8 cellular contexts compared by ENCODE assay signal in genomic region chr16:23148513-23149266, GRCh38. TPM values are rescaled to one million over a fixed set of nuclear protein-coding genes. Genes with fewer than 3 reads are reported as not detected.
DNase-seq lines count a peak whose midpoint lies in the region; ATAC-seq, FAIRE-seq and TF ChIP-seq lines count a peak whose summit lies in the region.

No MANE protein-coding gene starts in this region.

- H3K4me3 ChIP-seq in KMS-11 (IDR thresholded peaks at IDR 0.05; ENCODE audit: insufficient read depth, low read depth, low read length) (peak overlapping the region; percentile 47), WERI-Rb-1 (ENCODE audit: low read depth, low read length) (peak overlapping the region; percentile 68), bronchial epithelial cell (ENCODE audit: low read depth, low read length) (peak overlapping the region; percentile 72), kidney (ENCODE audit: low read length in 2 of 2) (peak overlapping the region; percentile 74 to 76)

- H3K36me3 ChIP-seq in KMS-11 (ENCODE audit: insufficient read depth) (no peaks in the 10 kb centered on the region), WERI-Rb-1 (peaks cover 7% of the 10 kb centered on the region), bronchial epithelial cell (ENCODE audit: control insufficient read depth, insufficient read depth, low read length) (no peaks in the 10 kb centered on the region), kidney (ENCODE audit: control insufficient read depth in 1 of 2, insufficient read depth in 2 of 2, low read length in 2 of 2) (no peaks in the 10 kb centered on the region)

- H3K4me1 ChIP-seq in KMS-11 (ENCODE audit: low read depth, poor library complexity, severe bottlenecking) (peaks cover 36% of the 10 kb centered on the region), kidney (ENCODE audit: control insufficient read depth in 1 of 2, insufficient read depth in 1 of 2, low read depth in 1 of 2, low read length in 2 of 2) (peaks cover 9 to 11% of the 10 kb centered on the region in 2 donors)

- H3K9ac ChIP-seq in KMS-11 (peak overlapping the region; percentile 78), kidney (ENCODE audit: low read length in 2 of 2) (peak overlapping the region; percentile 55 to 69)

- no peak for FAIRE-seq in bronchial epithelial cell (lab: Jason Lieb, UNC)
- FAIRE-seq in kidney (lab: Jason Lieb, UNC): no peak

- no peaks in the 10 kb centered on the region for H4K20me1 ChIP-seq in KMS-11 (ENCODE audit: insufficient read depth)

- peak; percentile 30 for ATAC-seq in GM21786 (IDR thresholded peaks at IDR 0.05; ENCODE audit: unreplicated experiment)

- peak overlapping the region; percentile 79; the same call in 1 of the 2 replicates for H2AFZ ChIP-seq in KMS-11 (ENCODE audit: low read depth)

- no peaks in the 10 kb centered on the region for H3K9me3 ChIP-seq in WERI-Rb-1 (ENCODE audit: severe bottlenecking)
- no peaks in the 10 kb centered on the region for H3K9me3 ChIP-seq in kidney (ENCODE audit: control insufficient read depth in 1 of 2, low read length in 2 of 2)

- TF ChIP-seq CTCF in KMS-11 (conservative IDR thresholded peaks at IDR 0.05; ENCODE audit: low read depth, low read length): no peak
- no peak for TF ChIP-seq CTCF in WERI-Rb-1 (IDR thresholded peaks at IDR 0.05; ENCODE audit: low read depth, low read length)
- TF ChIP-seq CTCF in bronchial epithelial cell (IDR thresholded peaks at IDR 0.05; ENCODE audit: insufficient read depth, low read length, severe bottlenecking): no peak
- no peak for TF ChIP-seq CTCF in kidney (IDR thresholded peaks at IDR 0.05; ENCODE audit: borderline replicate concordance, extremely low read depth, insufficient read depth)

- H3K27me3 ChIP-seq in KMS-11 (ENCODE audit: insufficient read depth, low read depth) (no peaks in the 10 kb centered on the region), WERI-Rb-1 (ENCODE audit: insufficient read depth, low read depth, severe bottlenecking) (no peaks in the 10 kb centered on the region), bronchial epithelial cell (ENCODE audit: control insufficient read depth, insufficient read depth, low read length) (no peaks in the 10 kb centered on the region)

- peaks cover 40% of the 10 kb centered on the region for H3K79me2 ChIP-seq in KMS-11 (ENCODE audit: insufficient read depth, low read depth)

- H3K4me2 ChIP-seq in KMS-11: peak overlapping the region; percentile 76

- intact Hi-C loops in kidney (cut with DNase I): no loop called here

- DNase-seq in ELR (ENCODE audit: low read depth) (peak; percentile 53), WERI-Rb-1 (peak; percentile 42), bronchial epithelial cell (ENCODE audit: low read depth) (no peak), kidney (peak; percentile 93)
- peak; percentile 65 for DNase-seq in stimulated activated CD4-positive, alpha-beta T cell treated with anti-CD3 and anti-CD28 coated beads, Interleukin-15, amount 100 ng/mL, for 24 hours
- DNase-seq in NK-92 treated with Interleukin-12 subunit alpha and Interleukin-12 subunit beta, amount 100 ng/mL, for 24 hours (lab: John Stamatoyannopoulos, UW): no peak

- H3K27ac ChIP-seq in KMS-11: peak overlapping the region; percentile 38; the same call in 1 of the 2 replicates
- H3K27ac ChIP-seq in WERI-Rb-1: peak overlapping the region; percentile 82
- H3K27ac ChIP-seq in kidney (ENCODE audit: low read depth in 2 of 2, low read length in 2 of 2): peak overlapping the region; percentile 57 to 78

RNA-seq across cellular contexts. Expression of gene USP31, which starts 0.6 kb away (rescaled TPM):
- total RNA-seq in bronchial epithelial cell: 12.3 and 13.4 TPM in 2 replicates
- 19.7 TPM for total RNA-seq in kidney
- polyA plus RNA-seq in kidney (ENCODE audit: insufficient read depth, low read depth, low replicate concordance): 3.5 TPM

RNA-seq across cellular contexts. Expression of gene SCNN1G, which starts 33.9 kb away (rescaled TPM):
- total RNA-seq in bronchial epithelial cell (0.38 TPM in 1 of 2 replicates, not detected in the other), kidney (11.5 TPM)
- 72.6 TPM for polyA plus RNA-seq in kidney (ENCODE audit: insufficient read depth, low read depth, low replicate concordance)

Comparison
In these comparisons a context has a peak if more than half of its experiments do, and no peak if none do; other contexts are left out.
1. DNase-seq: peak in ELR (single experiment), WERI-Rb-1 (single experiment), kidney (single experiment) and stimulated activated CD4-positive, alpha-beta T cell treated with anti-CD3 and anti-CD28 coated beads, Interleukin-15, amount 100 ng/mL, for 24 hours (single experiment); none in bronchial epithelial cell (single experiment) and NK-92 treated with Interleukin-12 subunit alpha and Interleukin-12 subunit beta, amount 100 ng/mL, for 24 hours (single experiment).
2. Peak in every context shown above with its lines, with median percentiles within 50 percentile points of each other: H3K27ac ChIP-seq and H3K4me3 ChIP-seq.